In genomic region chr17:59361916-59362810, GRCh38 we compare ENCODE assay signal across 9 cellular contexts. TPM values are rescaled to one million over a fixed set of nuclear protein-coding genes. Genes with fewer than 3 reads are reported as not detected.
DNase-seq lines count a peak whose midpoint lies in the region; ATAC-seq, FAIRE-seq and TF ChIP-seq lines count a peak whose summit lies in the region.
"Had no signal": no experiment of that assay in that cellular context is flagged by ENCODE, and none has a peak within 500 bp of the region (broad histone marks: within the 10 kb centered on the region; RNA-seq: fewer than 3 reads in every experiment).

No MANE protein-coding gene starts in this region.

- H3K36me3 Mint-ChIP-seq in activated T-helper 17 cell treated with anti-CD3 and anti-CD28 coated beads, Interleukin-2, amount 50 U/mL, for 72 hours (ENCODE audit: low read depth) = peaks cover 8% of the 10 kb centered on the region

- H3K9me3 Mint-ChIP-seq in activated T-helper 17 cell treated with anti-CD3 and anti-CD28 coated beads, Interleukin-2, amount 50 U/mL, for 72 hours = no peaks in the 10 kb centered on the region

- H3K4me1 Mint-ChIP-seq in activated T-helper 17 cell treated with anti-CD3 and anti-CD28 coated beads, Interleukin-2, amount 50 U/mL, for 72 hours = peaks cover 50% of the 10 kb centered on the region

- no peaks in the 10 kb centered on the region for H3K27me3 Mint-ChIP-seq in activated T-helper 17 cell treated with anti-CD3 and anti-CD28 coated beads, Interleukin-2, amount 50 U/mL, for 72 hours

- H3K4me3 ChIP-seq in AG04449 (ENCODE audit: low read depth, low read length) = no peak overlapping the region; the same call in 1 of the 2 replicates
- H3K4me3 ChIP-seq in foreskin fibroblast (ENCODE audit: low read depth in 1 of 2, low read length in 2 of 2) = peak overlapping the region in 1 of 2 donors; percentile 19

- H3K4me3 Mint-ChIP-seq in activated T-helper 17 cell treated with anti-CD3 and anti-CD28 coated beads, Interleukin-2, amount 50 U/mL, for 72 hours = peak overlapping the region; percentile 83

- FAIRE-seq in frontal cortex (lab: Jason Lieb, UNC) = no peak

- TF ChIP-seq CTCF in AG04449 (IDR thresholded peaks at IDR 0.05; ENCODE audit: insufficient read depth, low read length, missing control alignments) (no peak), foreskin fibroblast (IDR thresholded peaks at IDR 0.05; ENCODE audit: low read depth, low read length) (no peak)

- peak; percentile 91 for DNase-seq in AG04449 (ENCODE audit: low read depth, low spot score)
- DNase-seq in KBM-7 = peak; percentile 44
- DNase-seq in foreskin fibroblast = peak; percentile 85 to 92
- DNase-seq in stimulated activated CD4-positive, alpha-beta T cell treated with anti-CD3 and anti-CD28 coated beads, Interleukin-4, amount 100 ng/mL, for 1 hour = peak; percentile 22
- no peak for DNase-seq in NCI-H2081 treated with DMSO at 0.1 percent for 48 hours (lab: John Stamatoyannopoulos, UW)
- no peak for DNase-seq in frontal cortex (ENCODE audit: low spot score in 2 of 2)
- DNase-seq: left cardiac atrium had no signal

- CTCF ChIA-PET in AG04449 (lab: Yijun Ruan, JAX) = interaction anchor here (0.8 to 1.8 kb wide), 5 partner anchors 10 to 79 kb away, joined by 3 to 11 read pairs (median 4); no protein-coding TSS in a partner anchor

- in situ Hi-C loops in KBM-7 (cut with MboI; ENCODE audit: low pct_unique_long_range_greater_than_20kb, low sequenced_read_pairs) = no loop called here

- ATAC-seq in GM19023 (IDR thresholded peaks at IDR 0.05; ENCODE audit: unreplicated experiment) = peak; percentile 45
- peak; percentile 66 for ATAC-seq in activated T-helper 17 cell treated with anti-CD3 and anti-CD28 coated beads, Interleukin-2, amount 50 U/mL, for 72 hours (replicated peaks)

- POLR2A ChIA-PET in AG04449 (lab: Yijun Ruan, JAX) = interaction anchor here (0.9 to 1.1 kb wide), 2 partner anchors 9 to 14 kb away, joined by 5 to 7 read pairs; no protein-coding TSS in a partner anchor

- peak overlapping the region; percentile 98 for H3K27ac Mint-ChIP-seq in activated T-helper 17 cell treated with anti-CD3 and anti-CD28 coated beads, Interleukin-2, amount 50 U/mL, for 72 hours

RNA-seq across cellular contexts. Expression of gene YPEL2, which starts 30.7 kb away (rescaled TPM):
- 10 to 100 TPM; 11.6 to 20.0 TPM for total RNA-seq in activated T-helper 17 cell treated with anti-CD3 and anti-CD28 coated beads, Interleukin-2, amount 50 U/mL, for 72 hours
- 12.6 TPM for total RNA-seq in frontal cortex

Comparison
In these comparisons a context has a peak if more than half of its experiments do, and no peak if none do; other contexts are left out.
1. DNase-seq: peak in AG04449 (single experiment), KBM-7 (single experiment), foreskin fibroblast (2 of 2) and stimulated activated CD4-positive, alpha-beta T cell treated with anti-CD3 and anti-CD28 coated beads, Interleukin-4, amount 100 ng/mL, for 1 hour (single experiment); none in NCI-H2081 treated with DMSO at 0.1 percent for 48 hours (single experiment) and frontal cortex (0 of 2).